In genomic region chr15:93071469-93071891, GRCh38 we compare ENCODE assay signal across 12 cellular contexts. TPM values are rescaled to one million over a fixed set of nuclear protein-coding genes. Genes with fewer than 3 reads are reported as not detected.
DNase-seq lines count a peak whose midpoint lies in the region; ATAC-seq and TF ChIP-seq lines count a peak whose summit lies in the region.
"Had no signal": no experiment of that assay in that cellular context is flagged by ENCODE, and none has a peak within 500 bp of the region (broad histone marks: within the 10 kb centered on the region; RNA-seq: fewer than 3 reads in every experiment).

No MANE protein-coding gene starts in this region.

- H3K27me3 ChIP-seq in HUES64 (ENCODE audit: insufficient read depth, low read length): peaks cover 11% of the 10 kb centered on the region; the same call in 1 of the 2 replicates
- peaks cover 30 to 38% of the 10 kb centered on the region in 2 donors for H3K27me3 ChIP-seq in duodenal mucosa (ENCODE audit: control insufficient read depth in 1 of 2, insufficient read depth in 2 of 2, low read length in 2 of 2)
- H3K27me3 ChIP-seq in lung (ENCODE audit: control insufficient read depth, insufficient read depth): no peaks in the 10 kb centered on the region

- peak overlapping the region; percentile 77 for H3K27ac ChIP-seq in HUES64 (ENCODE audit: low read depth, low read length)
- no peak overlapping the region for H3K27ac ChIP-seq in duodenal mucosa (ENCODE audit: low read depth, low read length)
- peak overlapping the region in 1 of 2 donors; percentile 24 for H3K27ac ChIP-seq in lung (ENCODE audit: low read depth in 1 of 2, low read length in 1 of 2)
- H3K27ac ChIP-seq in substantia nigra (ENCODE audit: low read depth, low read length, poor library complexity, severe bottlenecking): peak overlapping the region; percentile 19

- peak overlapping the region; percentile 88 for H3K9ac ChIP-seq in HUES64 (ENCODE audit: low read depth, low read length)
- no peak overlapping the region for H3K9ac ChIP-seq in duodenal mucosa (ENCODE audit: low read depth in 1 of 2, low read length in 2 of 2)

- H3K4me1 ChIP-seq in HUES64 (ENCODE audit: insufficient read depth, low read length): peaks cover 34% of the 10 kb centered on the region
- H3K4me1 ChIP-seq in duodenal mucosa (ENCODE audit: control insufficient read depth in 1 of 2, insufficient read depth in 2 of 2, low read length in 2 of 2): no peaks in the 10 kb centered on the region
- peaks cover 0 to 15% of the 10 kb centered on the region in 2 donors for H3K4me1 ChIP-seq in lung (ENCODE audit: control insufficient read depth in 2 of 2, insufficient read depth in 2 of 2, low read length in 2 of 2)

- H3K9me3 ChIP-seq in HUES64 (ENCODE audit: insufficient read depth, low read depth, low read length): no peaks in the 10 kb centered on the region
- H3K9me3 ChIP-seq in duodenal mucosa (ENCODE audit: control insufficient read depth in 1 of 2, low read length in 2 of 2): no peaks in the 10 kb centered on the region
- H3K9me3 ChIP-seq in lung (ENCODE audit: control insufficient read depth in 2 of 2, insufficient read depth in 1 of 2, low read length in 1 of 2): no peaks in the 10 kb centered on the region

- WGBS in HUES64: 4% methylated on average over 18 of the region's 18 CpGs
- 26 to 56% methylated on average over 18 of the region's 18 CpGs for whole genome bisulfite sequencing in lung, 2 donors

- H3K4me3 ChIP-seq in HUES64 (ENCODE audit: low read length) (peak overlapping the region; percentile 94), duodenal mucosa (ENCODE audit: low read depth in 1 of 2, low read length in 2 of 2) (peak overlapping the region; percentile 44 to 53), lung (peak overlapping the region; percentile 10)

- DNase-seq in lung (ENCODE audit: low spot score): no peak
- DNase-seq in substantia nigra (lab: John Stamatoyannopoulos, UW): no peak
- no peak for DNase-seq in stimulated activated CD4-positive, alpha-beta T cell treated with anti-CD3 and anti-CD28 coated beads, Interleukin-2, amount 100 ng/mL, for 24 hours
- no peak for DNase-seq in NCI-H1105 treated with DMSO at 0.1 percent for 48 hours (lab: John Stamatoyannopoulos, UW)
- DNase-seq in NCI-H526 treated with DMSO at 0.1 percent for 48 hours (lab: John Stamatoyannopoulos, UW): no peak
- no peak for DNase-seq in KBM-7
- DNase-seq: activated CD4-positive, alpha-beta T cell treated with anti-CD3 and anti-CD28 coated beads, Interleukin-2, amount 10 ng/mL, durations not matched to agents 24 days and 14 days; erythroblast; stimulated activated CD4-positive, alpha-beta T cell treated with anti-CD3 and anti-CD28 coated beads, Interleukin-2, amount 100 ng/mL, for 48 hours had no signal

- TF ChIP-seq CTCF in lung (IDR thresholded peaks at IDR 0.05; ENCODE audit: control extremely low read depth, extremely low read depth): no peak

- ATAC-seq in lung (ENCODE audit: insufficient read depth, low FRiP score): no peak

- H3K36me3 ChIP-seq in HUES64 (ENCODE audit: insufficient read depth, low read length): 0 out of 2 replicates have a peak, but pooled peaks cover 3% of the 10 kb centered on the region
- no peaks in the 10 kb centered on the region for H3K36me3 ChIP-seq in duodenal mucosa (ENCODE audit: control insufficient read depth in 1 of 2, insufficient read depth in 2 of 2, low read length in 2 of 2)
- no peaks in the 10 kb centered on the region for H3K36me3 ChIP-seq in lung (ENCODE audit: control insufficient read depth in 2 of 2, insufficient read depth in 2 of 2, low read length in 2 of 2)

- in situ Hi-C loops in KBM-7 (cut with MboI; ENCODE audit: low pct_unique_long_range_greater_than_20kb, low sequenced_read_pairs): no loop called here

RNA-seq across cellular contexts. Expression of gene RGMA, which starts 17.5 kb away (rescaled TPM):
- polyA plus RNA-seq in HUES64 (2013, experiment 1 of 2): 36.5 TPM
- polyA plus RNA-seq in HUES64 (2013, experiment 2 of 2): 41.0 TPM
- 10 to 100 TPM in 1 of 2 donors, 1 to 10 TPM in 1; 6.6 to 11.3 TPM for total RNA-seq in lung
- polyA plus RNA-seq in lung: 1 to 10 TPM; 2.3 to 3.4 TPM
- total RNA-seq: M059J had no signal

Comparison
In these comparisons a context has a peak if more than half of its experiments do, and no peak if none do; other contexts are left out.
1. H3K4me3 ChIP-seq: peak in every context shown above with its lines; median percentile 94 in HUES64; 48 in duodenal mucosa; 10 in lung.